In genomic region chr7:96707901-96708774, GRCh38 we compare ENCODE assay signal across 9 cellular contexts. TPM values are rescaled to one million over a fixed set of nuclear protein-coding genes. Genes with fewer than 3 reads are reported as not detected.
DNase-seq lines count a peak whose midpoint lies in the region; ATAC-seq and TF ChIP-seq lines count a peak whose summit lies in the region.
"Had no signal": no experiment of that assay in that cellular context is flagged by ENCODE, and none has a peak within 500 bp of the region (broad histone marks: within the 10 kb centered on the region; RNA-seq: fewer than 3 reads in every experiment).

No MANE protein-coding gene starts in this region.

- TF ChIP-seq CTCF in WTC11 (IDR thresholded peaks at IDR 0.05): no peak
- TF ChIP-seq CTCF in glutamatergic neuron (IDR thresholded peaks at IDR 0.05; ENCODE audit: partially characterized antibody, unreplicated experiment): no peak

- H3K4me1 Mint-ChIP-seq in activated CD4-positive, alpha-beta T cell treated with anti-CD3 and anti-CD28 coated beads for 36 hours: peaks cover 39% of the 10 kb centered on the region
- H3K4me1 Mint-ChIP-seq in WTC11 (peaks cover 11% of the 10 kb centered on the region; the same call in 1 of the 2 replicates), glutamatergic neuron (ENCODE audit: low read depth, unreplicated experiment) (peaks cover 2% of the 10 kb centered on the region)
- H3K4me1 Mint-ChIP-seq in stimulated activated memory B cell treated with anti-CD40 and anti-IgM and Interleukin-4, amounts not matched to agents 10 μg/mL and 1 μg/mL and 100 μg/mL, for 72 hours: peaks cover 33% of the 10 kb centered on the region

- no peak for ATAC-seq in activated CD4-positive, alpha-beta T cell treated with anti-CD3 and anti-CD28 coated beads for 36 hours
- no peak for ATAC-seq in WTC11
- no peak for ATAC-seq in stimulated activated memory B cell treated with anti-CD40 and anti-IgM and Interleukin-4, amounts not matched to agents 10 μg/mL and 1 μg/mL and 100 μg/mL, for 72 hours

- DNase-seq in activated CD4-positive, alpha-beta T cell treated with anti-CD3 and anti-CD28 coated beads for 36 hours: no peak
- DNase-seq in activated CD4-positive, alpha-beta T cell treated with anti-CD3 and anti-CD28 coated beads for 1 hour: no peak
- DNase-seq in WTC11 (ENCODE audit: low spot score) (no peak), glutamatergic neuron (no peak), NOMO-1 treated with DMSO at 0.1 percent for 48 hours (lab: John Stamatoyannopoulos, UW; ENCODE audit: unreplicated experiment) (no peak), GF-D8 (lab: John Stamatoyannopoulos, UW) (no peak)
- no peak for DNase-seq in stimulated activated CD4-positive, alpha-beta T cell treated with anti-CD3 and anti-CD28 coated beads, Interleukin-4, amount 100 ng/mL, for 1 hour
- DNase-seq: GOT3 had no signal

- H3K27me3 Mint-ChIP-seq in activated CD4-positive, alpha-beta T cell treated with anti-CD3 and anti-CD28 coated beads for 36 hours: no peaks in the 10 kb centered on the region
- H3K27me3 Mint-ChIP-seq in WTC11 (ENCODE audit: low read depth): peaks cover 3% of the 10 kb centered on the region; the same call in 1 of the 2 replicates
- no peaks in the 10 kb centered on the region for H3K27me3 Mint-ChIP-seq in glutamatergic neuron (ENCODE audit: unreplicated experiment)
- H3K27me3 Mint-ChIP-seq in stimulated activated memory B cell treated with anti-CD40 and anti-IgM and Interleukin-4, amounts not matched to agents 10 μg/mL and 1 μg/mL and 100 μg/mL, for 72 hours: no peaks in the 10 kb centered on the region

- H3K27ac Mint-ChIP-seq in activated CD4-positive, alpha-beta T cell treated with anti-CD3 and anti-CD28 coated beads for 36 hours: no peak overlapping the region
- no peak overlapping the region for H3K27ac Mint-ChIP-seq in WTC11
- H3K27ac Mint-ChIP-seq in glutamatergic neuron (ENCODE audit: unreplicated experiment): no peak overlapping the region
- H3K27ac Mint-ChIP-seq in stimulated activated memory B cell treated with anti-CD40 and anti-IgM and Interleukin-4, amounts not matched to agents 10 μg/mL and 1 μg/mL and 100 μg/mL, for 72 hours: no peak overlapping the region

- POLR2A ChIA-PET in activated CD4-positive, alpha-beta T cell treated with anti-CD3 and anti-CD28 coated beads for 36 hours (lab: Charles Lee): no interaction called here
- POLR2A ChIA-PET in WTC11 (lab: Charles Lee): no interaction called here

- H3K4me3 Mint-ChIP-seq in activated CD4-positive, alpha-beta T cell treated with anti-CD3 and anti-CD28 coated beads for 36 hours: peak overlapping the region; percentile 87
- H3K4me3 Mint-ChIP-seq in WTC11 (peak overlapping the region; percentile 93), glutamatergic neuron (ENCODE audit: unreplicated experiment) (peak overlapping the region; percentile 97)
- H3K4me3 Mint-ChIP-seq in stimulated activated memory B cell treated with anti-CD40 and anti-IgM and Interleukin-4, amounts not matched to agents 10 μg/mL and 1 μg/mL and 100 μg/mL, for 72 hours: peak overlapping the region; percentile 29

- CTCF ChIA-PET in activated CD4-positive, alpha-beta T cell treated with anti-CD3 and anti-CD28 coated beads for 36 hours (lab: Charles Lee): interaction anchor here (0.7 kb wide), 2 partner anchors 10 to 612 kb away, joined by 3 read pairs; no protein-coding TSS in a partner anchor
- CTCF ChIA-PET in WTC11 (lab: Charles Lee): no interaction called here

- intact Hi-C loops in activated CD4-positive, alpha-beta T cell treated with anti-CD3 and anti-CD28 coated beads for 36 hours (cut with DNase I, micrococcal nuclease): loop anchor here (2.0 to 10.0 kb wide), 5 partner anchors 129 to 409 kb away; partner anchors contain the start of genes DLX6 (in 1 of the 2) and SDHAF3 (in 1 of the 2)

- H3K9me3 Mint-ChIP-seq in activated CD4-positive, alpha-beta T cell treated with anti-CD3 and anti-CD28 coated beads for 36 hours (ENCODE audit: low read depth): peaks cover 8% of the 10 kb centered on the region
- H3K9me3 Mint-ChIP-seq in WTC11 (peaks cover 18% of the 10 kb centered on the region), glutamatergic neuron (ENCODE audit: unreplicated experiment) (peaks cover 7% of the 10 kb centered on the region)
- H3K9me3 Mint-ChIP-seq in stimulated activated memory B cell treated with anti-CD40 and anti-IgM and Interleukin-4, amounts not matched to agents 10 μg/mL and 1 μg/mL and 100 μg/mL, for 72 hours: peaks cover 8% of the 10 kb centered on the region

- peaks cover 20% of the 10 kb centered on the region for H3K36me3 Mint-ChIP-seq in activated CD4-positive, alpha-beta T cell treated with anti-CD3 and anti-CD28 coated beads for 36 hours (ENCODE audit: low read depth)
- H3K36me3 Mint-ChIP-seq in WTC11 (peaks cover 19% of the 10 kb centered on the region), glutamatergic neuron (ENCODE audit: unreplicated experiment) (peaks cover 8% of the 10 kb centered on the region)
- peaks cover 6% of the 10 kb centered on the region for H3K36me3 Mint-ChIP-seq in stimulated activated memory B cell treated with anti-CD40 and anti-IgM and Interleukin-4, amounts not matched to agents 10 μg/mL and 1 μg/mL and 100 μg/mL, for 72 hours

TF ChIP-seq in WTC11, 78 proteins besides CTCF, POLR2A, EP300 and RAD21 (continues in another document):
- no peak for TF ChIP-seq TEAD4 (CRISPR knock-in tag; IDR thresholded peaks at IDR 0.05)
- TF ChIP-seq CDX4 (CRISPR knock-in tag; IDR thresholded peaks at IDR 0.05; ENCODE audit: borderline replicate concordance): no peak
- no peak for TF ChIP-seq SOX15 (CRISPR knock-in tag; IDR thresholded peaks at IDR 0.05)
- no peak for TF ChIP-seq MYBL2 (CRISPR knock-in tag; IDR thresholded peaks at IDR 0.05)
- TF ChIP-seq PRDM15 (CRISPR knock-in tag; IDR thresholded peaks at IDR 0.05): no peak
- no peak for TF ChIP-seq USF1 (CRISPR knock-in tag; IDR thresholded peaks at IDR 0.05)
- TF ChIP-seq MAX (CRISPR knock-in tag; IDR thresholded peaks at IDR 0.05): no peak
- TF ChIP-seq FOXP1 (CRISPR knock-in tag; IDR thresholded peaks at IDR 0.05; ENCODE audit: borderline replicate concordance): no peak
- TF ChIP-seq IRF1 (CRISPR knock-in tag; IDR thresholded peaks at IDR 0.05): no peak

RNA-seq across cellular contexts. Expression of gene SEM1, which starts 1.5 kb away (rescaled TPM):
- total RNA-seq in activated CD4-positive, alpha-beta T cell treated with anti-CD3 and anti-CD28 coated beads for 36 hours: 10 to 100 TPM; 42.9 to 46.4 TPM
- total RNA-seq in WTC11 (2021): 71.8 to 82.8 TPM (median 73.3 TPM) in 3 replicates
- total RNA-seq in glutamatergic neuron (ENCODE audit: unreplicated experiment): 34.6 TPM

Comparison
In these comparisons a context has a peak if more than half of its experiments do, and no peak if none do; other contexts are left out.
1. H3K4me3 Mint-ChIP-seq: peak in every context shown above with its lines; median percentile 97 in glutamatergic neuron; 93 in WTC11; 87 in activated CD4-positive, alpha-beta T cell treated with anti-CD3 and anti-CD28 coated beads for 36 hours; 29 in stimulated activated memory B cell treated with anti-CD40 and anti-IgM and Interleukin-4, amounts not matched to agents 10 μg/mL and 1 μg/mL and 100 μg/mL, for 72 hours.